In the genomic region with DNA sequence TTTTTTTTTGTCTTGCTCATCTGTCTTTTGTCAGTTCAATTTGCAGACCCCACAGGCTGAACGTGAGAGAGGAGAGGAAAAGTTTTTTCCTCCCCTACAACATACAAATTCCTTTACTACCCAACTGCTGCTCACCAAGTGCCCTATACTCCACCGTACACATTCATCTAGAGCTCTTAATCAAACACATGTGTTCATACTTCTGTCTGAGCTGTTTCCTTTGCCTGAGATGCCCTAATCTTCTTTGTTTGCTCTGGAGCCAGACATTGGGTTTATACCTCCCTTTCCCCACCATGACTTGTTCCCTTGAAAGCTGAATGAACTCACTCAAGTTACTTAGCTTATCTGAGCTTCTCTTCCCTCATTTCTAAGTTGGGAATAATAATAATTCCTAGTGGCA, we compare ENCODE assay signal across 18 cellular contexts.
DNase-seq lines count a peak whose midpoint lies in the region; ATAC-seq, FAIRE-seq and TF ChIP-seq lines count a peak whose summit lies in the region.
"Had no signal": no experiment of that assay in that cellular context is flagged by ENCODE, and none has a peak within 500 bp of the region (broad histone marks: within the 10 kb centered on the region; RNA-seq: fewer than 3 reads in every experiment).

No MANE protein-coding gene starts in this region.

- peak overlapping the region; percentile 7 for H3K4me2 ChIP-seq in astrocyte (ENCODE audit: low read length)

- H3K4me1 ChIP-seq in astrocyte (ENCODE audit: insufficient read depth, low read length): peaks cover 3% of the 10 kb centered on the region
- H3K4me1 ChIP-seq: parathyroid adenoma, sigmoid colon had no signal

- H3K27ac Mint-ChIP-seq in activated naive CD4-positive, alpha-beta T cell treated with anti-CD3 and anti-CD28 coated beads, Interleukin-2, amount 50 U/mL, for 24 hours: peak overlapping the region; percentile 97
- H3K27ac Mint-ChIP-seq in T-cell (peak overlapping the region; percentile 91 to 98), astrocyte (ENCODE audit: unreplicated experiment) (no peak overlapping the region)
- peak overlapping the region; percentile 60 for H3K27ac Mint-ChIP-seq in stimulated activated effector memory CD8-positive, alpha-beta T cell treated with anti-CD3 and anti-CD28 coated beads, Interleukin-12 subunit alpha, Interleukin-12 subunit beta, amount 100 ng/mL, for 72 hours

- no peak overlapping the region for H3K27ac ChIP-seq in astrocyte (ENCODE audit: low read depth, low read length)
- H3K27ac ChIP-seq: lower lobe of right lung, parathyroid adenoma, sigmoid colon had no signal

- H3K36me3 ChIP-seq in astrocyte (ENCODE audit: insufficient read depth, low read length): no peaks in the 10 kb centered on the region
- H3K36me3 ChIP-seq: lower lobe of right lung, sigmoid colon had no signal

- peak; percentile 34 for FAIRE-seq in astrocyte (lab: Jason Lieb, UNC)
- FAIRE-seq: urothelium cell line had no signal

- no peaks in the 10 kb centered on the region for H4K20me1 ChIP-seq in astrocyte (ENCODE audit: insufficient read depth, low read length)

- TF ChIP-seq CTCF in astrocyte (IDR thresholded peaks at IDR 0.05; ENCODE audit: insufficient read depth, low read depth, low read length): no peak

- DNase-seq in activated naive CD4-positive, alpha-beta T cell (lab: John Stamatoyannopoulos, UW): no peak
- DNase-seq in T-cell (no peak), astrocyte (ENCODE audit: low read depth) (peak; percentile 26), DMS79 (lab: John Stamatoyannopoulos, UW) (no peak), medulla oblongata (ENCODE audit: extremely low spot score) (no peak), NCI-H446 treated with DMSO at 0.1 percent for 48 hours (lab: John Stamatoyannopoulos, UW) (no peak)
- DNase-seq in stimulated activated effector memory CD8-positive, alpha-beta T cell treated with anti-CD3 and anti-CD28 coated beads, Interleukin-12 subunit alpha, Interleukin-12 subunit beta, amount 100 ng/mL, for 72 hours (ENCODE audit: low spot score in 2 of 2): no peak
- DNase-seq: COR-L47; effector CD4-positive, alpha-beta T cell; H7; lower lobe of right lung; NCI-H2029 treated with DMSO at 0.1 percent for 48 hours; NCI-H510A treated with DMSO at 0.1 percent for 48 hours; SHP77; sigmoid colon had no signal

- peak overlapping the region; percentile 19 for H3K4me3 Mint-ChIP-seq in activated naive CD4-positive, alpha-beta T cell treated with anti-CD3 and anti-CD28 coated beads, Interleukin-2, amount 50 U/mL, for 24 hours
- peak overlapping the region in 2 of 3 donors; percentile 0 to 48 for H3K4me3 Mint-ChIP-seq in T-cell
- no peak overlapping the region for H3K4me3 Mint-ChIP-seq in astrocyte (ENCODE audit: unreplicated experiment)
- H3K4me3 Mint-ChIP-seq in stimulated activated effector memory CD8-positive, alpha-beta T cell treated with anti-CD3 and anti-CD28 coated beads, Interleukin-12 subunit alpha, Interleukin-12 subunit beta, amount 100 ng/mL, for 72 hours: peak overlapping the region; percentile 58

- no peak overlapping the region for H3K9ac ChIP-seq in astrocyte (ENCODE audit: low read length)
- H3K9ac ChIP-seq: parathyroid adenoma had no signal

- H3K9me3 ChIP-seq in astrocyte (ENCODE audit: insufficient read depth, low read depth, low read length): no peaks in the 10 kb centered on the region
- H3K9me3 ChIP-seq: lower lobe of right lung, sigmoid colon had no signal

- no peak for ATAC-seq in T-cell (replicated peaks in 1 of 4)
- no peak for ATAC-seq in stimulated activated effector memory CD8-positive, alpha-beta T cell treated with anti-CD3 and anti-CD28 coated beads, Interleukin-12 subunit alpha, Interleukin-12 subunit beta, amount 100 ng/mL, for 72 hours
- ATAC-seq: lower lobe of right lung had no signal

- H3K4me3 ChIP-seq in astrocyte (ENCODE audit: insufficient read depth, low read depth, low read length): no peak overlapping the region
- H3K4me3 ChIP-seq: lower lobe of right lung, sigmoid colon had no signal

- POLR2A ChIA-PET in T-cell (lab: Charles Lee): interaction anchor here (0.6 to 2.2 kb wide), 8 partner anchors 13 to 233 kb away, joined by 3 to 11 read pairs (median 4); partner anchors contain the start of gene FAM98B (in 1 of the 2)

- H3K79me2 ChIP-seq in astrocyte (ENCODE audit: insufficient read depth, low read length): no peaks in the 10 kb centered on the region
- H3K79me2 ChIP-seq: parathyroid adenoma had no signal

- H2AFZ ChIP-seq in astrocyte (ENCODE audit: low read depth, low read length): no peak overlapping the region
- H2AFZ ChIP-seq: parathyroid adenoma had no signal

- no peaks in the 10 kb centered on the region for H3K36me3 Mint-ChIP-seq in activated naive CD4-positive, alpha-beta T cell treated with anti-CD3 and anti-CD28 coated beads, Interleukin-2, amount 50 U/mL, for 24 hours
- H3K36me3 Mint-ChIP-seq in T-cell (no peaks in the 10 kb centered on the region), astrocyte (ENCODE audit: low read depth, unreplicated experiment) (no peaks in the 10 kb centered on the region)
- H3K36me3 Mint-ChIP-seq in stimulated activated effector memory CD8-positive, alpha-beta T cell treated with anti-CD3 and anti-CD28 coated beads, Interleukin-12 subunit alpha, Interleukin-12 subunit beta, amount 100 ng/mL, for 72 hours: peaks cover 6% of the 10 kb centered on the region

- H3K4me1 Mint-ChIP-seq in activated naive CD4-positive, alpha-beta T cell treated with anti-CD3 and anti-CD28 coated beads, Interleukin-2, amount 50 U/mL, for 24 hours: peaks cover 96% of the 10 kb centered on the region
- H3K4me1 Mint-ChIP-seq in T-cell (peaks cover 86 to 97% (median 91%) of the 10 kb centered on the region in 3 donors), astrocyte (ENCODE audit: low read depth, unreplicated experiment) (no peaks in the 10 kb centered on the region)
- H3K4me1 Mint-ChIP-seq in stimulated activated effector memory CD8-positive, alpha-beta T cell treated with anti-CD3 and anti-CD28 coated beads, Interleukin-12 subunit alpha, Interleukin-12 subunit beta, amount 100 ng/mL, for 72 hours: peaks cover 96% of the 10 kb centered on the region

- no peaks in the 10 kb centered on the region for H3K27me3 Mint-ChIP-seq in activated naive CD4-positive, alpha-beta T cell treated with anti-CD3 and anti-CD28 coated beads, Interleukin-2, amount 50 U/mL, for 24 hours
- no peaks in the 10 kb centered on the region for H3K27me3 Mint-ChIP-seq in T-cell
- H3K27me3 Mint-ChIP-seq in astrocyte (ENCODE audit: low read depth, unreplicated experiment): peaks cover 5% of the 10 kb centered on the region

- no peaks in the 10 kb centered on the region for H3K9me3 Mint-ChIP-seq in activated naive CD4-positive, alpha-beta T cell treated with anti-CD3 and anti-CD28 coated beads, Interleukin-2, amount 50 U/mL, for 24 hours
- H3K9me3 Mint-ChIP-seq in T-cell: no peaks in the 10 kb centered on the region
- no peaks in the 10 kb centered on the region for H3K9me3 Mint-ChIP-seq in astrocyte (ENCODE audit: unreplicated experiment)
- no peaks in the 10 kb centered on the region for H3K9me3 Mint-ChIP-seq in stimulated activated effector memory CD8-positive, alpha-beta T cell treated with anti-CD3 and anti-CD28 coated beads, Interleukin-12 subunit alpha, Interleukin-12 subunit beta, amount 100 ng/mL, for 72 hours

- CTCF ChIA-PET in T-cell (lab: Charles Lee): interaction anchor here (0.5 to 9.8 kb wide), 23 partner anchors 8 to 247 kb away, joined by 3 to 249 read pairs (median 4); partner anchors contain the start of gene RASGRP1 (in 2 of the 2)

- no peaks in the 10 kb centered on the region for H3K27me3 ChIP-seq in astrocyte (ENCODE audit: insufficient read depth, low read length)
- H3K27me3 ChIP-seq: sigmoid colon had no signal
